8 cellular contexts compared by ENCODE assay signal in the genomic region with DNA sequence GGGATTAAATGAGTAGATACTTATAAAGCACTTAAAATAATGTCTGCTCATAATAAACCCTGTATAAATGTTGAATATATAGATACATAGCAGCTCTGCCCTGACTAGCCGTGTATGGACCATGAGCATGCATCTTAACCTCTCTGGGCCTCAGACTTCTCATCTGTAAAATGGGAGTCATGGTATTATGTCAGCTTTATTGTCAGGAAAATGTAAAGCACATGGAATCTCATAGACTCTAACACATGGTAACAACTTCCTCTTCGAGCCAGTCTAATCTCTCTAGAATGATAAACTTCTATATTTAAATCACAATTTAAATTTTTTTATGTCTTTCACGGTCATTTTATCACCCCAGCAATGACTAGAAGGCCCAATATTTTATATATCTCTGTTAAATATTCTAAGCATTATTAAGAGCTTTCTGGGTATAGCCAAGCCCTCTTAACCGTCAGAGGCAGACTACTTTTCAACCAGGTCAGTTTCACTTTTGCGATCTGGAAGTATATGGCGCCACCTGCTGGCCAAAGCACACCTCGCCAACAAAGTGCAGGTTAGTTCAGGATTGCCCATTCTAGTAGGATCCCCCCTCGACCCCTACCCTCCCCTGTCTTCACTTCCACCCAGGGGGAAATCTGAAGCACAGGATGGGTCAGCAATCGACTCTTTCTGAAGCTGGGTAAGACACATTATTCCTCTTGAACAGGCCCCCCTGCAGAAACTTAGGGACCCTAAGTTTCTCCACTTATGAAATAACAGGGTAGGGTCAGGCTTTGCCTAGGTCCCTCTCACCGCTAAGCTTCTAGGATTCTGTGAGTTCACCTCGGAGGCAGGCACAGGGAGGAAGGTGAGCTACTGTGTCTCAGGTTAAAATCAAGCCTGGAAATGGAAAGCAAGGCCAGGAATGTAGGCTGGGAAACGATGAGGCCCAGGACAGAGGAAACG. TPM values are rescaled to one million over a fixed set of nuclear protein-coding genes. Genes with fewer than 3 reads are reported as not detected.
DNase-seq lines count a peak whose midpoint lies in the region; ATAC-seq and TF ChIP-seq lines count a peak whose summit lies in the region.

No MANE protein-coding gene starts in this region.

- H3K36me3 Mint-ChIP-seq in naive thymus-derived CD4-positive, alpha-beta T cell = peaks cover 0 to 2% (median 0%) of the 10 kb centered on the region in 5 donors
- H3K36me3 Mint-ChIP-seq in stimulated activated memory B cell treated with anti-CD40 and anti-IgM and Interleukin-4, amounts not matched to agents 10 μg/mL and 1 μg/mL and 100 μg/mL, for 72 hours = peaks cover 25% of the 10 kb centered on the region

- no peaks in the 10 kb centered on the region for H4K20me1 ChIP-seq in OCI-LY3 (ENCODE audit: insufficient read depth, low read length)

- peak; percentile 82 for ATAC-seq in GM21423 (IDR thresholded peaks at IDR 0.05; ENCODE audit: unreplicated experiment)
- peak; percentile 90 for ATAC-seq in naive thymus-derived CD4-positive, alpha-beta T cell
- peak; percentile 85 for ATAC-seq in stimulated activated memory B cell treated with anti-CD40 and anti-IgM and Interleukin-4, amounts not matched to agents 10 μg/mL and 1 μg/mL and 100 μg/mL, for 72 hours

- no peak overlapping the region for H3K27ac ChIP-seq in OCI-LY3 (ENCODE audit: low read length)
- H3K27ac ChIP-seq in naive thymus-derived CD4-positive, alpha-beta T cell (ENCODE audit: low read depth, low read length) = peak overlapping the region; percentile 67

- H3K27me3 Mint-ChIP-seq in naive thymus-derived CD4-positive, alpha-beta T cell = peaks cover 0 to 4% (median 0%) of the 10 kb centered on the region in 5 donors
- H3K27me3 Mint-ChIP-seq in stimulated activated memory B cell treated with anti-CD40 and anti-IgM and Interleukin-4, amounts not matched to agents 10 μg/mL and 1 μg/mL and 100 μg/mL, for 72 hours = no peaks in the 10 kb centered on the region

- TF ChIP-seq POLR2A in erythroblast (IDR thresholded peaks at IDR 0.05; ENCODE audit: low read length) = no peak

- peak overlapping the region; percentile 11 for H2AFZ ChIP-seq in OCI-LY3 (ENCODE audit: low read depth, low read length)

- peak; percentile 48 for DNase-seq in DMS114 treated with DMSO at 0.1 percent for 48 hours (lab: John Stamatoyannopoulos, UW; ENCODE audit: unreplicated experiment)
- peak; percentile 79 for DNase-seq in HT1080 (ENCODE audit: low read depth)
- peak; percentile 96 for DNase-seq in activated CD8-positive, alpha-beta memory T cell treated with anti-CD3 and anti-CD28 coated beads, Interleukin-2, amount 50 U/mL, for 48 hours
- peak; percentile 75 to 86 for DNase-seq in erythroblast (lab: John Stamatoyannopoulos, UW)
- peak; percentile 68 to 85 (median 80) for DNase-seq in naive thymus-derived CD4-positive, alpha-beta T cell

- no peaks in the 10 kb centered on the region for H3K27me3 ChIP-seq in OCI-LY3 (ENCODE audit: low read depth, low read length)
- no peaks in the 10 kb centered on the region for H3K27me3 ChIP-seq in naive thymus-derived CD4-positive, alpha-beta T cell (ENCODE audit: control insufficient read depth in 2 of 2, insufficient read depth in 2 of 2, low read length in 2 of 2)

- peaks cover 0 to under 1% (median 0%) of the 10 kb centered on the region in 11 donors for H3K9me3 Mint-ChIP-seq in naive thymus-derived CD4-positive, alpha-beta T cell
- peaks cover 4% of the 10 kb centered on the region for H3K9me3 Mint-ChIP-seq in stimulated activated memory B cell treated with anti-CD40 and anti-IgM and Interleukin-4, amounts not matched to agents 10 μg/mL and 1 μg/mL and 100 μg/mL, for 72 hours

- intact Hi-C loops in naive thymus-derived CD4-positive, alpha-beta T cell (cut with micrococcal nuclease) = loop anchor here (1.0 to 5.0 kb wide), 21 partner anchors 12 to 800 kb away; a partner anchor contains a TSS

- peak overlapping the region; percentile 59 for H3K4me2 ChIP-seq in OCI-LY3 (ENCODE audit: low read length)

- peak overlapping the region; percentile 58 to 98 (median 89) for H3K27ac Mint-ChIP-seq in naive thymus-derived CD4-positive, alpha-beta T cell
- peak overlapping the region; percentile 79 for H3K27ac Mint-ChIP-seq in stimulated activated memory B cell treated with anti-CD40 and anti-IgM and Interleukin-4, amounts not matched to agents 10 μg/mL and 1 μg/mL and 100 μg/mL, for 72 hours

- peak overlapping the region; percentile 19 for H3K9ac ChIP-seq in OCI-LY3 (ENCODE audit: low read length)

- peak overlapping the region; percentile 41 for H3K4me3 ChIP-seq in OCI-LY3 (ENCODE audit: low read length)
- peak overlapping the region; percentile 43 for H3K4me3 ChIP-seq in naive thymus-derived CD4-positive, alpha-beta T cell (ENCODE audit: low read length)

- CTCF ChIA-PET in naive thymus-derived CD4-positive, alpha-beta T cell (lab: Charles Lee) = interaction anchor here (0.6 to 5.8 kb wide), 45 partner anchors 9 to 987 kb away, joined by 3 to 53 read pairs (median 5); no protein-coding TSS in a partner anchor

- no peaks in the 10 kb centered on the region for H3K36me3 ChIP-seq in OCI-LY3 (replicated peaks; ENCODE audit: low read depth, low read length)
- H3K36me3 ChIP-seq in naive thymus-derived CD4-positive, alpha-beta T cell (ENCODE audit: control insufficient read depth in 2 of 3, insufficient read depth in 3 of 3, low read length in 3 of 3) = no peaks in the 10 kb centered on the region

- POLR2A ChIA-PET in naive thymus-derived CD4-positive, alpha-beta T cell (lab: Charles Lee) = interaction anchor here (0.6 to 1.9 kb wide), 12 partner anchors 14 to 793 kb away, joined by 3 to 7 read pairs (median 3); a partner anchor contains a TSS

- H3K4me3 Mint-ChIP-seq in naive thymus-derived CD4-positive, alpha-beta T cell = peak overlapping the region; percentile 61 to 87 (median 76)
- peak overlapping the region; percentile 46 for H3K4me3 Mint-ChIP-seq in stimulated activated memory B cell treated with anti-CD40 and anti-IgM and Interleukin-4, amounts not matched to agents 10 μg/mL and 1 μg/mL and 100 μg/mL, for 72 hours

- H3K9me3 ChIP-seq in OCI-LY3 (ENCODE audit: insufficient read depth, low read length) = no peaks in the 10 kb centered on the region
- H3K9me3 ChIP-seq in naive thymus-derived CD4-positive, alpha-beta T cell (ENCODE audit: control insufficient read depth in 2 of 3, low read length in 3 of 3) = no peaks in the 10 kb centered on the region

- no peaks in the 10 kb centered on the region for H3K79me2 ChIP-seq in OCI-LY3 (ENCODE audit: low read length)

- peaks cover 22% of the 10 kb centered on the region for H3K4me1 ChIP-seq in OCI-LY3 (ENCODE audit: low read length)
- peaks cover 11 to 15% of the 10 kb centered on the region in 2 donors for H3K4me1 ChIP-seq in naive thymus-derived CD4-positive, alpha-beta T cell (ENCODE audit: control insufficient read depth in 2 of 2, insufficient read depth in 2 of 2, low read length in 2 of 2)

- peak; percentile 91 for TF ChIP-seq CTCF in OCI-LY3 (IDR thresholded peaks at IDR 0.05; ENCODE audit: low read depth, low read length)

- H3K4me1 Mint-ChIP-seq in naive thymus-derived CD4-positive, alpha-beta T cell = peaks cover 14 to 33% (median 23%) of the 10 kb centered on the region in 7 donors
- peaks cover 67% of the 10 kb centered on the region for H3K4me1 Mint-ChIP-seq in stimulated activated memory B cell treated with anti-CD40 and anti-IgM and Interleukin-4, amounts not matched to agents 10 μg/mL and 1 μg/mL and 100 μg/mL, for 72 hours

RNA-seq across cellular contexts. Expression of a gene that starts 36.0 kb away (rescaled TPM):
- total RNA-seq in HT1080 (2014; rRNA removed; shearing (Covaris generic)) = not detected in 2 replicates
- polyA plus RNA-seq in HT1080 (2015; cell fraction: cytosol; rRNA removed) = not detected in 2 replicates
- not detected in 2 replicates for polyA plus RNA-seq in HT1080 (2015; cell fraction: nucleus; rRNA removed)
- total RNA-seq in naive thymus-derived CD4-positive, alpha-beta T cell = not detected
- under 1 TPM; 0.12 to 0.22 TPM for polyA plus RNA-seq in naive thymus-derived CD4-positive, alpha-beta T cell
